Comparison of ENCODE assay signal across 8 cellular contexts in genomic region chr6:26054937-26055669, GRCh38. TPM values are rescaled to one million over a fixed set of nuclear protein-coding genes. Genes with fewer than 3 reads are reported as not detected.
DNase-seq lines count a peak whose midpoint lies in the region; ATAC-seq and TF ChIP-seq lines count a peak whose summit lies in the region.

No MANE protein-coding gene starts in this region.

- no peaks in the 10 kb centered on the region for H3K27me3 ChIP-seq in vagina

- DNase-seq in GM12865 (ENCODE audit: low read depth) (peak; percentile 97), NCI-H128 (lab: John Stamatoyannopoulos, UW; ENCODE audit: unreplicated experiment) (peak; percentile 67), SW480 (ENCODE audit: low spot score) (peak; percentile 95), amniotic stem cell (lab: John Stamatoyannopoulos, UW) (peak; percentile 85), left cardiac atrium (peak; percentile 88), progenitor cell of endocrine pancreas (ENCODE audit: low spot score, unreplicated experiment) (peak; percentile 58), vagina (ENCODE audit: extremely low spot score in 2 of 2) (peak in 1 of 2 donors; percentile 97)

- H3K27me3 Mint-ChIP-seq in progenitor cell of endocrine pancreas = no peaks in the 10 kb centered on the region

- H3K4me1 ChIP-seq in vagina = peaks cover 15% of the 10 kb centered on the region

- H3K4me3 Mint-ChIP-seq in progenitor cell of endocrine pancreas (ENCODE audit: low read depth) = peak overlapping the region; percentile 84

- TF ChIP-seq POLR2A in vagina (IDR thresholded peaks at IDR 0.05) = peak in 1 of 2 donors; percentile 43

- ATAC-seq in HG02678 (IDR thresholded peaks at IDR 0.05; ENCODE audit: unreplicated experiment) (peak; percentile 55), left cardiac atrium (peak; percentile 86 to 91)

- H3K4me3 ChIP-seq in GM12865 (ENCODE audit: low read depth, low read length) (peak overlapping the region; percentile 71), vagina (peak overlapping the region; percentile 63 to 69)

- H3K27ac Mint-ChIP-seq in progenitor cell of endocrine pancreas = peak overlapping the region; percentile 98

- H3K9me3 Mint-ChIP-seq in progenitor cell of endocrine pancreas (ENCODE audit: low read depth) = no peaks in the 10 kb centered on the region

- H3K9me3 ChIP-seq in vagina = no peaks in the 10 kb centered on the region

- no peaks in the 10 kb centered on the region for H3K36me3 ChIP-seq in vagina

- H3K4me1 Mint-ChIP-seq in progenitor cell of endocrine pancreas (ENCODE audit: low read depth) = peaks cover 19% of the 10 kb centered on the region

- peak overlapping the region; percentile 81 for H3K27ac ChIP-seq in vagina

- intact Hi-C loops in left cardiac atrium (cut with DNase I) = no loop called here
- intact Hi-C loops in vagina (cut with DNase I) = no loop called here

- H3K36me3 Mint-ChIP-seq in progenitor cell of endocrine pancreas (ENCODE audit: insufficient read depth) = no peaks in the 10 kb centered on the region

- TF ChIP-seq CTCF in GM12865 (IDR thresholded peaks at IDR 0.05; ENCODE audit: insufficient read depth, low read depth, low read length, missing control alignments) (no peak), progenitor cell of endocrine pancreas (IDR thresholded peaks at IDR 0.05; ENCODE audit: unreplicated experiment) (no peak), vagina (IDR thresholded peaks at IDR 0.05) (peak in 1 of 3 experiments; percentile 41)

RNA-seq across cellular contexts. Expression of gene HFE, which starts 32.1 kb away (rescaled TPM):
- total RNA-seq in left cardiac atrium (1 to 10 TPM; 6.0 to 8.8 TPM), progenitor cell of endocrine pancreas (1.1 and 1.8 TPM in 2 replicates), vagina (7.6 TPM)
